ENCODE assay signal across 10 cellular contexts in genomic region chr15:65828566-65828965, GRCh38. TPM values are rescaled to one million over a fixed set of nuclear protein-coding genes. Genes with fewer than 3 reads are reported as not detected.
A peak's percentile ranks its signal among the peaks of the same experiment; 100 is the strongest.
DNase-seq lines count a peak whose midpoint lies in the region; ATAC-seq, FAIRE-seq and TF ChIP-seq lines count a peak whose summit lies in the region.
"Had no signal": no experiment of that assay in that cellular context is flagged by ENCODE, and none has a peak within 500 bp of the region (broad histone marks: within the 10 kb centered on the region; RNA-seq: fewer than 3 reads in every experiment).

No MANE protein-coding gene starts in this region.

- H3K27me3 ChIP-seq in GM12878 (replicated peaks in 1 of 2; ENCODE audit: control insufficient read depth in 2 of 2, insufficient read depth in 2 of 2, low read length in 1 of 2) = no peaks in the 10 kb centered on the region

- peak overlapping the region; percentile 90 for H3K27ac Mint-ChIP-seq in stimulated activated effector memory CD8-positive, alpha-beta T cell treated with anti-CD3 and anti-CD28 coated beads, Interleukin-12 subunit alpha, Interleukin-12 subunit beta, amount 100 ng/mL, for 72 hours

- TF ChIP-seq RAD21 in GM12878 (IDR thresholded peaks at IDR 0.05; ENCODE audit: insufficient read depth, low read depth, low read length) = no peak

- peaks cover 1% of the 10 kb centered on the region; the same call in 1 of the 2 replicates for H3K79me2 ChIP-seq in GM12878 (ENCODE audit: control insufficient read depth, insufficient read depth, low read length)

- peak overlapping the region; percentile 37 for H3K4me3 Mint-ChIP-seq in stimulated activated effector memory CD8-positive, alpha-beta T cell treated with anti-CD3 and anti-CD28 coated beads, Interleukin-12 subunit alpha, Interleukin-12 subunit beta, amount 100 ng/mL, for 72 hours
- H3K4me3 Mint-ChIP-seq: type B pancreatic cell had no signal

- WGBS in GM12878 (ENCODE audit: insufficient coverage, insufficient replicate concordance, low lambda C conversion rate, missing lambda C conversion rate) = 90% methylated on average over 2 of the region's 2 CpGs

- FAIRE-seq in GM12878 (lab: Jason Lieb, UNC) = no peak
- FAIRE-seq: RCC 7860 had no signal

- H3K9me3 Mint-ChIP-seq in stimulated activated effector memory CD8-positive, alpha-beta T cell treated with anti-CD3 and anti-CD28 coated beads, Interleukin-12 subunit alpha, Interleukin-12 subunit beta, amount 100 ng/mL, for 72 hours = no peaks in the 10 kb centered on the region
- H3K9me3 Mint-ChIP-seq: type B pancreatic cell had no signal

- H3K36me3 ChIP-seq in GM12878 (ENCODE audit: control insufficient read depth in 2 of 2, insufficient read depth in 2 of 2, low read length in 1 of 2) = no peaks in the 10 kb centered on the region

- no peak for TF ChIP-seq CTCF in GM12878 (IDR thresholded peaks at IDR 0.05 in 2 of 3, conservative IDR thresholded peaks at IDR 0.05 in 1 of 3; ENCODE audit: control insufficient read depth in 2 of 3, extremely low read depth in 1 of 3, insufficient read depth in 1 of 3, low read depth in 3 of 3, low read length in 3 of 3)

- RAD21 ChIA-PET in GM12878 (lab: Charles Lee; ENCODE audit: unreplicated experiment) = interaction anchor here (0.7 to 1.3 kb wide), 11 partner anchors 9 to 218 kb away, joined by 3 to 11 read pairs (median 4); partner anchors contain the start of genes DENND4A and INTS14

- peaks cover 23% of the 10 kb centered on the region for H3K4me1 ChIP-seq in GM12878 (ENCODE audit: control insufficient read depth, insufficient read depth, low read length)

- H3K4me2 ChIP-seq in GM12878 (ENCODE audit: control insufficient read depth, insufficient read depth) = no peak overlapping the region

- no peaks in the 10 kb centered on the region for H3K36me3 Mint-ChIP-seq in stimulated activated effector memory CD8-positive, alpha-beta T cell treated with anti-CD3 and anti-CD28 coated beads, Interleukin-12 subunit alpha, Interleukin-12 subunit beta, amount 100 ng/mL, for 72 hours
- H3K36me3 Mint-ChIP-seq: type B pancreatic cell had no signal

- no peaks in the 10 kb centered on the region for H4K20me1 ChIP-seq in GM12878 (ENCODE audit: control insufficient read depth, insufficient read depth)

- POLR2A ChIA-PET in GM12878 (lab: Charles Lee) = interaction anchor here (1.0 kb wide), 1 partner anchor 37 kb away, joined by 7 read pairs; the partner anchor contains the start of gene DENND4A

- no peak for TF ChIP-seq POLR2A in GM12878 (IDR thresholded peaks at IDR 0.05; ENCODE audit: low read depth, low read length)

- H3K4me3 ChIP-seq in GM12878 = no peak overlapping the region

- H3K9ac ChIP-seq in GM12878 (ENCODE audit: control insufficient read depth, insufficient read depth, low read length) = no peak overlapping the region

- H3K4me1 Mint-ChIP-seq in stimulated activated effector memory CD8-positive, alpha-beta T cell treated with anti-CD3 and anti-CD28 coated beads, Interleukin-12 subunit alpha, Interleukin-12 subunit beta, amount 100 ng/mL, for 72 hours = peaks cover 44% of the 10 kb centered on the region

- in situ Hi-C loops in GM12878 (cut with MboI) = no loop called here

- BruUV-seq in GM12878 (replicated peaks; lab: Mats Ljungman, UMichigan) = no TSS peak

- H3K27ac ChIP-seq in GM12878 (ENCODE audit: control insufficient read depth, insufficient read depth) = no peak overlapping the region

- SMC1A ChIA-PET in GM12878 (lab: Charles Lee; ENCODE audit: uncharacterized antibody, unreplicated experiment) = interaction anchor here (0.6 to 1.8 kb wide), 29 partner anchors 8 to 201 kb away, joined by 3 to 9 read pairs (median 4); partner anchors contain the start of gene DENND4A

- no peak for TF ChIP-seq EP300 in GM12878 (IDR thresholded peaks at IDR 0.05; ENCODE audit: borderline replicate concordance in 1 of 2, control insufficient read depth in 1 of 2, low read depth in 2 of 2, low read length in 2 of 2)

- intact Hi-C loops in GM12878 (cut with micrococcal nuclease; ENCODE audit: unreplicated experiment) = no loop called here

- CTCF ChIA-PET in GM12878 (lab: Yijun Ruan, JAX) = interaction anchor here (0.6 to 2.1 kb wide), 33 partner anchors 9 to 1305 kb away, joined by 3 to 8 read pairs (median 4); partner anchors contain the start of gene RAB11A

- peak; percentile 47 for DNase-seq in activated CD8-positive, alpha-beta memory T cell treated with anti-CD3 and anti-CD28 coated beads for 24 hours
- no peak for DNase-seq in activated CD8-positive, alpha-beta memory T cell treated with anti-CD3 and anti-CD28 coated beads, Interleukin-2, amount 50 U/mL, for 4 hours
- DNase-seq in T-helper 1 cell (peak in 4 of 5 donors; percentile 14 to 78 (median 38)), GM12878 (ENCODE audit: low read depth, low spot score) (no peak), AML-193 (lab: John Stamatoyannopoulos, UW) (no peak), NCI-H1092 (lab: John Stamatoyannopoulos, UW) (no peak)
- no peak for DNase-seq in stimulated activated effector memory CD8-positive, alpha-beta T cell treated with anti-CD3 and anti-CD28 coated beads, Interleukin-12 subunit alpha, Interleukin-12 subunit beta, amount 100 ng/mL, for 72 hours (ENCODE audit: low spot score in 2 of 2)

- H2AFZ ChIP-seq in GM12878 (ENCODE audit: control insufficient read depth, low read depth, low read length) = peak overlapping the region; percentile 53

- no peak for ATAC-seq in GM12878
- ATAC-seq in stimulated activated effector memory CD8-positive, alpha-beta T cell treated with anti-CD3 and anti-CD28 coated beads, Interleukin-12 subunit alpha, Interleukin-12 subunit beta, amount 100 ng/mL, for 72 hours = peak; percentile 84
- ATAC-seq in HG03521 (IDR thresholded peaks at IDR 0.05; ENCODE audit: unreplicated experiment) = no peak

- H3K9me3 ChIP-seq in GM12878 (replicated peaks; ENCODE audit: control insufficient read depth, insufficient read depth, low read length) = no peaks in the 10 kb centered on the region

TF ChIP-seq in GM12878, 131 proteins besides CTCF, POLR2A, EP300 and RAD21 (continues in another document):
- TF ChIP-seq, protein P1, sequence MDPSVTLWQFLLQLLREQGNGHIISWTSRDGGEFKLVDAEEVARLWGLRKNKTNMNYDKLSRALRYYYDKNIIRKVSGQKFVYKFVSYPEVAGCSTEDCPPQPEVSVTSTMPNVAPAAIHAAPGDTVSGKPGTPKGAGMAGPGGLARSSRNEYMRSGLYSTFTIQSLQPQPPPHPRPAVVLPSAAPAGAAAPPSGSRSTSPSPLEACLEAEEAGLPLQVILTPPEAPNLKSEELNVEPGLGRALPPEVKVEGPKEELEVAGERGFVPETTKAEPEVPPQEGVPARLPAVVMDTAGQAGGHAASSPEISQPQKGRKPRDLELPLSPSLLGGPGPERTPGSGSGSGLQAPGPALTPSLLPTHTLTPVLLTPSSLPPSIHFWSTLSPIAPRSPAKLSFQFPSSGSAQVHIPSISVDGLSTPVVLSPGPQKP (IDR thresholded peaks at IDR 0.05; ENCODE audit: low read depth, low read length) = no peak
- no peak for TF ChIP-seq CHD4 (IDR thresholded peaks at IDR 0.05)
- TF ChIP-seq ZNF274 (IDR thresholded peaks at IDR 0.05; ENCODE audit: insufficient read depth, insufficient read length) = no peak
- no peak for TF ChIP-seq SIN3A (IDR thresholded peaks at IDR 0.05; ENCODE audit: low read depth, low read length)
- no peak for TF ChIP-seq STAT3 (IDR thresholded peaks at IDR 0.05; ENCODE audit: low read depth, low read length)
- no peak for TF ChIP-seq LARP7 (IDR thresholded peaks at IDR 0.05)
- no peak for TF ChIP-seq WRNIP1 (IDR thresholded peaks at IDR 0.05; ENCODE audit: borderline replicate concordance, low read depth, low read length)

RNA-seq across cellular contexts. Expression of gene DENND4A, which starts 36.5 kb away (rescaled TPM):
- total RNA-seq in GM12878 (2013; cell fraction: nucleolus; rRNA removed) = 602 and 632 TPM in 2 replicates
- total RNA-seq in GM12878 (2014; rRNA removed) = 54.4 and 60.5 TPM in 2 replicates
- total RNA-seq in GM12878 (2014; rRNA removed; fragmentation: Illumina TruSeq; extraction: Trizol) = 81.8 and 87.2 TPM in 2 replicates
- 46.7 and 50.1 TPM in 2 replicates for total RNA-seq in GM12878 (2021)
- polyA plus RNA-seq in GM12878 (2011; ENCODE audit: low read depth) = 10.2 TPM
- polyA plus RNA-seq in GM12878 (2011; rRNA removed) = 65.3 and 97.9 TPM in 2 replicates
- polyA plus RNA-seq in GM12878 (2011; cell fraction: cytosol; rRNA removed) = 23.4 and 27.1 TPM in 2 replicates
- polyA plus RNA-seq in GM12878 (2011; cell fraction: nucleus; rRNA removed) = 56.4 and 58.1 TPM in 2 replicates
- polyA plus RNA-seq in GM12878 (2012) = 23.2 and 28.0 TPM in 2 replicates
- 39.3 and 49.0 TPM in 2 replicates for polyA plus RNA-seq in GM12878 (2014; fragmentation: Illumina TruSeq; extraction: Trizol)
- polyA plus RNA-seq in GM12878 (2014; fragmentation: Nextera tagmentation; extraction: Ambion mirVana) = 10 to 100 TPM; 14.2 to 15.4 TPM
- 28.5 and 28.8 TPM in 2 replicates for polyA plus RNA-seq in GM12878 (2014; rRNA removed)
- polyA plus RNA-seq in GM12878 (2016; fragmentation: Nextera tagmentation; extraction: Ambion mirVana) = 10 to 100 TPM; 21.6 to 26.8 TPM
- 188 and 229 TPM in 2 replicates for polyA minus RNA-seq in GM12878 (2011; rRNA and poly(A)+ RNA removed)
- polyA minus RNA-seq in GM12878 (2011; cell fraction: cytosol; rRNA and poly(A)+ RNA removed) = 42.9 and 49.6 TPM in 2 replicates
- polyA minus RNA-seq in GM12878 (2011; cell fraction: nucleus; rRNA and poly(A)+ RNA removed) = 120 and 185 TPM in 2 replicates

RNA-seq across cellular contexts. Expression of gene RAB11A, which starts 40.7 kb away (rescaled TPM):
- total RNA-seq in GM12878 (2013; cell fraction: nucleolus; rRNA removed) = 70.8 and 70.9 TPM in 2 replicates
- total RNA-seq in GM12878 (2014; rRNA removed) (128 and 141 TPM in 2 replicates), GM12878 (2014; rRNA removed; fragmentation: Illumina TruSeq; extraction: Trizol) (148 and 152 TPM in 2 replicates), GM12878 (2021) (182 and 204 TPM in 2 replicates)
- polyA plus RNA-seq in GM12878 (2011; ENCODE audit: low read depth) = 108 TPM
- polyA plus RNA-seq in GM12878 (2011; rRNA removed) (387 and 412 TPM in 2 replicates), GM12878 (2014; fragmentation: Illumina TruSeq; extraction: Trizol) (274 and 338 TPM in 2 replicates), GM12878 (2014; fragmentation: Nextera tagmentation; extraction: Ambion mirVana) (100 to 1,000 TPM; 155 to 179 TPM), GM12878 (2014; rRNA removed) (218 and 266 TPM in 2 replicates), GM12878 (2016; fragmentation: Nextera tagmentation; extraction: Ambion mirVana) (100 to 1,000 TPM; 275 to 291 TPM)
- 245 and 314 TPM in 2 replicates for polyA plus RNA-seq in GM12878 (2011; cell fraction: cytosol; rRNA removed)
- 170 and 179 TPM in 2 replicates for polyA plus RNA-seq in GM12878 (2011; cell fraction: nucleus; rRNA removed)
- 175 and 233 TPM in 2 replicates for polyA plus RNA-seq in GM12878 (2012)
- 143 and 310 TPM in 2 replicates for polyA minus RNA-seq in GM12878 (2011; rRNA and poly(A)+ RNA removed)
- 48.4 and 63.4 TPM in 2 replicates for polyA minus RNA-seq in GM12878 (2011; cell fraction: cytosol; rRNA and poly(A)+ RNA removed)
- polyA minus RNA-seq in GM12878 (2011; cell fraction: nucleus; rRNA and poly(A)+ RNA removed) = 14.7 and 27.4 TPM in 2 replicates

Comparison
In these comparisons a context has a peak if more than half of its experiments do, and no peak if none do; other contexts are left out.
1. DNase-seq: peak in activated CD8-positive, alpha-beta memory T cell treated with anti-CD3 and anti-CD28 coated beads for 24 hours (single experiment) and T-helper 1 cell (4 of 5); none in activated CD8-positive, alpha-beta memory T cell treated with anti-CD3 and anti-CD28 coated beads, Interleukin-2, amount 50 U/mL, for 4 hours (single experiment), GM12878 (single experiment), stimulated activated effector memory CD8-positive, alpha-beta T cell treated with anti-CD3 and anti-CD28 coated beads, Interleukin-12 subunit alpha, Interleukin-12 subunit beta, amount 100 ng/mL, for 72 hours (0 of 2), AML-193 (0 of 2) and NCI-H1092 (single experiment).